ENCODE assay signal across 8 cellular contexts in the genomic region with DNA sequence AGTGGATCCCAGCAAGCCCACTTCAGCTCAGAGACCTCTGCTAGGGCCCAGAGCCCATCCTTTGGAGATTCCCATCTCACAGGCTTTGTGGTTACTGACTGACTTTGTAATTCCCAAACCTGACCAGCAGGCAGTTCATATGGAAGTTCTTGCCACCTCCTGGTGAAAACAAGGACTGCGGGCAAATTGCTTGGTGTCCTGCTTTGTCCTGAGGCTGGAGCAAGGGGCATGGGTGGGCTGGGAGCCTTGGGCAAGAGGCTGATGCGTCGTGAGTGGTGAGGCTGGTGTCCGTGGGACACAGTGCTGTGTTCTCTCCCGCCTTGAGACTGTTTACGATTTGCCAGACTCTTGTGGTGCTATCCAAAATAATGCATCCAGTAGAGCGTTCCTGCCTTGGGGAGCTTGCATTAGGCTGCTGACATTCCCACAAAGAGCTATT.
A peak's percentile ranks its signal among the peaks of the same experiment; 100 is the strongest.
DNase-seq lines count a peak whose midpoint lies in the region; TF ChIP-seq lines count a peak whose summit lies in the region.

No MANE protein-coding gene starts in this region.

- H3K4me1 ChIP-seq in Caco-2 (peaks cover 29% of the 10 kb centered on the region), SJSA1 (replicated peaks) (peaks cover 64% of the 10 kb centered on the region), trophoblast cell (ENCODE audit: control insufficient read depth in 1 of 2, insufficient read depth in 2 of 2, low read length in 2 of 2) (peaks cover 47 to 48% of the 10 kb centered on the region in 2 experiments)

- H3K9me3 Mint-ChIP-seq in Caco-2 (ENCODE audit: unreplicated experiment), result no peaks in the 10 kb centered on the region
- H3K9me3 Mint-ChIP-seq in T-helper 2 cell treated with Interferon-gamma antibody and Interleukin-4, amounts not matched to agents 5 μg/mL and 100 μg/mL, for 36 hours, result no peaks in the 10 kb centered on the region

- H3K4me1 Mint-ChIP-seq in Caco-2 (ENCODE audit: low read depth, unreplicated experiment), result peaks cover 20% of the 10 kb centered on the region
- H3K4me1 Mint-ChIP-seq in T-helper 2 cell treated with Interferon-gamma antibody and Interleukin-4, amounts not matched to agents 5 μg/mL and 100 μg/mL, for 36 hours (ENCODE audit: low read depth), result peaks cover 45% of the 10 kb centered on the region

- H2BK120ac ChIP-seq in trophoblast cell (ENCODE audit: insufficient read depth, low read length, poor library complexity), result peak overlapping the region; percentile 93

- no peaks in the 10 kb centered on the region for H3K36me3 Mint-ChIP-seq in Caco-2 (ENCODE audit: insufficient read depth, unreplicated experiment)
- H3K36me3 Mint-ChIP-seq in T-helper 2 cell treated with Interferon-gamma antibody and Interleukin-4, amounts not matched to agents 5 μg/mL and 100 μg/mL, for 36 hours (ENCODE audit: low read depth), result no peaks in the 10 kb centered on the region

- DNase-seq in Caco-2, result peak; percentile 80 to 81
- peak; percentile 32 to 44 for DNase-seq in Kasumi-1 (lab: John Stamatoyannopoulos, UW)
- peak; percentile 59 to 71 for DNase-seq in SJSA1 (ENCODE audit: low read depth in 1 of 2, low spot score in 2 of 2)
- DNase-seq in fibroblast of the aortic adventitia (ENCODE audit: low read depth), result peak; percentile 86
- DNase-seq in trophoblast cell, result peak; percentile 73 to 79
- DNase-seq in activated T-cell treated with anti-CD3 and anti-CD28 coated beads for 4 hours, result no peak
- no peak for DNase-seq in RPMI8226
- DNase-seq in T-helper 2 cell treated with Interferon-gamma antibody and Interleukin-4, amounts not matched to agents 5 μg/mL and 100 μg/mL, for 36 hours (ENCODE audit: low spot score), result no peak

- peak overlapping the region; percentile 91 for H3K18ac ChIP-seq in trophoblast cell (ENCODE audit: low read length)

- H3K23ac ChIP-seq in trophoblast cell (ENCODE audit: low read length), result no peak overlapping the region

- H3K4me2 ChIP-seq in trophoblast cell (ENCODE audit: low read length), result no peak overlapping the region

- WGBS in trophoblast cell (ENCODE audit: extremely low coverage, insufficient coverage, insufficient read length), result no CpG with 5 or more reads among the region's 7 CpGs

- H3K27me3 ChIP-seq in Caco-2 (replicated peaks; ENCODE audit: control insufficient read depth, insufficient read depth, low read length), result no peaks in the 10 kb centered on the region
- no peaks in the 10 kb centered on the region for H3K27me3 ChIP-seq in SJSA1 (replicated peaks)
- no peaks in the 10 kb centered on the region for H3K27me3 ChIP-seq in trophoblast cell (ENCODE audit: insufficient read depth, low read length)

- H4K91ac ChIP-seq in trophoblast cell (ENCODE audit: low read depth, low read length), result peak overlapping the region; percentile 93

- H2AK5ac ChIP-seq in trophoblast cell (ENCODE audit: low read length), result peak overlapping the region; percentile 88

- no peak overlapping the region for H3K4me3 Mint-ChIP-seq in Caco-2 (ENCODE audit: unreplicated experiment)
- no peak overlapping the region for H3K4me3 Mint-ChIP-seq in T-helper 2 cell treated with Interferon-gamma antibody and Interleukin-4, amounts not matched to agents 5 μg/mL and 100 μg/mL, for 36 hours

- peaks cover 41% of the 10 kb centered on the region for H3K79me1 ChIP-seq in trophoblast cell (ENCODE audit: low read length)

- peaks cover 9% of the 10 kb centered on the region for H3K79me2 ChIP-seq in trophoblast cell (ENCODE audit: control insufficient read depth, insufficient read depth, low read length, poor library complexity)

- H3K36me3 ChIP-seq in Caco-2 (ENCODE audit: control insufficient read depth, insufficient read depth, low read length) (no peaks in the 10 kb centered on the region), SJSA1 (no peaks in the 10 kb centered on the region), trophoblast cell (ENCODE audit: control insufficient read depth in 1 of 2, insufficient read depth in 2 of 2, low read length in 2 of 2) (no peaks in the 10 kb centered on the region)

- H3K9me3 ChIP-seq in Caco-2, result no peaks in the 10 kb centered on the region
- no peaks in the 10 kb centered on the region for H3K9me3 ChIP-seq in SJSA1 (replicated peaks)
- H3K9me3 ChIP-seq in trophoblast cell (ENCODE audit: insufficient read depth, low read depth, low read length), result peaks cover 3% of the 10 kb centered on the region

- BruUV-seq in Caco-2 (replicated peaks; lab: Mats Ljungman, UMichigan), result no TSS peak

- peak overlapping the region; percentile 80 for H3K14ac ChIP-seq in trophoblast cell (ENCODE audit: low read length)

- no peak overlapping the region for H3K9ac ChIP-seq in trophoblast cell (ENCODE audit: low read length)

- TF ChIP-seq CTCF in Caco-2 (IDR thresholded peaks at IDR 0.05; ENCODE audit: insufficient read depth in 1 of 2, low read depth in 1 of 2, low read length in 1 of 2, severe bottlenecking in 1 of 2, unreplicated experiment in 1 of 2) (peak; percentile 78 to 85), fibroblast of the aortic adventitia (IDR thresholded peaks at IDR 0.05; ENCODE audit: insufficient read depth, low read length) (peak; percentile 94)

- POLR2A ChIA-PET in Caco-2 (lab: Charles Lee), result no interaction called here

- peak overlapping the region; percentile 88 for H3K27ac ChIP-seq in SJSA1
- H3K27ac ChIP-seq in trophoblast cell (ENCODE audit: low read depth, low read length), result peak overlapping the region; percentile 99

- H3K4ac ChIP-seq in trophoblast cell (ENCODE audit: low read depth, low read length), result peak overlapping the region; percentile 43

- H2AFZ ChIP-seq in trophoblast cell (ENCODE audit: insufficient read depth, low read length, poor library complexity), result peak overlapping the region; percentile 78

- intact Hi-C loops in Caco-2 (cut with micrococcal nuclease; ENCODE audit: unreplicated experiment), result loop anchor here (1.0 to 10.0 kb wide), 4 partner anchors 41 to 136 kb away; no protein-coding TSS in a partner anchor

- peak overlapping the region; percentile 97 for H2BK12ac ChIP-seq in trophoblast cell (ENCODE audit: low read length)

- H4K8ac ChIP-seq in trophoblast cell (ENCODE audit: low read depth, low read length), result peak overlapping the region; percentile 73

- H2BK5ac ChIP-seq in trophoblast cell (ENCODE audit: low read depth, low read length, poor library complexity), result peak overlapping the region; percentile 77

- CTCF ChIA-PET in Caco-2 (lab: Charles Lee), result interaction anchor here (0.7 to 2.1 kb wide), 7 partner anchors 17 to 153 kb away, joined by 3 to 8 read pairs (median 3); no protein-coding TSS in a partner anchor

- H3K4me3 ChIP-seq in Caco-2 (ENCODE audit: low read depth, low read length), result no peak overlapping the region
- H3K4me3 ChIP-seq in SJSA1, result no peak overlapping the region
- no peak overlapping the region for H3K4me3 ChIP-seq in fibroblast of the aortic adventitia (ENCODE audit: low read depth, low read length)
- H3K4me3 ChIP-seq in trophoblast cell (ENCODE audit: low read depth, low read length), result no peak overlapping the region

- H4K12ac ChIP-seq in trophoblast cell (ENCODE audit: low read depth, low read length), result peak overlapping the region; percentile 68

- no peaks in the 10 kb centered on the region for H3K27me3 Mint-ChIP-seq in Caco-2 (ENCODE audit: insufficient read depth, unreplicated experiment)
- no peaks in the 10 kb centered on the region for H3K27me3 Mint-ChIP-seq in T-helper 2 cell treated with Interferon-gamma antibody and Interleukin-4, amounts not matched to agents 5 μg/mL and 100 μg/mL, for 36 hours (ENCODE audit: low read depth)

- H3K27ac Mint-ChIP-seq in Caco-2 (ENCODE audit: unreplicated experiment), result no peak overlapping the region
- no peak overlapping the region for H3K27ac Mint-ChIP-seq in T-helper 2 cell treated with Interferon-gamma antibody and Interleukin-4, amounts not matched to agents 5 μg/mL and 100 μg/mL, for 36 hours

Comparison
In these comparisons a context has a peak if more than half of its experiments do, and no peak if none do; other contexts are left out.
1. DNase-seq: peak in Caco-2 (2 of 2), Kasumi-1 (2 of 2), SJSA1 (2 of 2), fibroblast of the aortic adventitia (single experiment) and trophoblast cell (2 of 2); none in activated T-cell treated with anti-CD3 and anti-CD28 coated beads for 4 hours (single experiment), RPMI8226 (single experiment) and T-helper 2 cell treated with Interferon-gamma antibody and Interleukin-4, amounts not matched to agents 5 μg/mL and 100 μg/mL, for 36 hours (single experiment).